Comparison of ENCODE assay signal across 1 cellular context in genomic region chr1:161962094-161962887, GRCh38.
TF ChIP-seq lines count a peak whose summit lies in the region.

No MANE protein-coding gene starts in this region.

TF ChIP-seq in HepG2, 621 proteins besides CTCF, POLR2A, EP300 and RAD21 (continued from another document):
- TF ChIP-seq, protein P1, sequence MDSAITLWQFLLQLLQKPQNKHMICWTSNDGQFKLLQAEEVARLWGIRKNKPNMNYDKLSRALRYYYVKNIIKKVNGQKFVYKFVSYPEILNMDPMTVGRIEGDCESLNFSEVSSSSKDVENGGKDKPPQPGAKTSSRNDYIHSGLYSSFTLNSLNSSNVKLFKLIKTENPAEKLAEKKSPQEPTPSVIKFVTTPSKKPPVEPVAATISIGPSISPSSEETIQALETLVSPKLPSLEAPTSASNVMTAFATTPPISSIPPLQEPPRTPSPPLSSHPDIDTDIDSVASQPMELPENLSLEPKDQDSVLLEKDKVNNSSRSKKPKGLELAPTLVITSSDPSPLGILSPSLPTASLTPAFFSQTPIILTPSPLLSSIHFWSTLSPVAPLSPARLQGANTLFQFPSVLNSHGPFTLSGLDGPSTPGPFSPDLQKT (CRISPR knock-in tag; IDR thresholded peaks at IDR 0.05; ENCODE audit: borderline replicate concordance): no peak
- TF ChIP-seq CBX1 (IDR thresholded peaks at IDR 0.05; ENCODE audit: low read depth) (no peak), MZF1 (CRISPR knock-in tag; IDR thresholded peaks at IDR 0.05; ENCODE audit: borderline replicate concordance) (no peak), ZBTB7B (CRISPR knock-in tag; IDR thresholded peaks at IDR 0.05) (no peak), ZFP37 (CRISPR knock-in tag; IDR thresholded peaks at IDR 0.05; ENCODE audit: borderline replicate concordance) (no peak), KMT2A (CRISPR knock-in tag; IDR thresholded peaks at IDR 0.05) (no peak)
- TF ChIP-seq, protein P2, sequence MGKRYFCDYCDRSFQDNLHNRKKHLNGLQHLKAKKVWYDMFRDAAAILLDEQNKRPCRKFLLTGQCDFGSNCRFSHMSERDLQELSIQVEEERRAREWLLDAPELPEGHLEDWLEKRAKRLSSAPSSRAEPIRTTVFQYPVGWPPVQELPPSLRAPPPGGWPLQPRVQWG (CRISPR knock-in tag; IDR thresholded peaks at IDR 0.05; ENCODE audit: borderline replicate concordance, low read depth): no peak
TF ChIP-seq in HepG2: peak in this region for 0.
